18 cellular contexts compared by ENCODE assay signal in the genomic region with DNA sequence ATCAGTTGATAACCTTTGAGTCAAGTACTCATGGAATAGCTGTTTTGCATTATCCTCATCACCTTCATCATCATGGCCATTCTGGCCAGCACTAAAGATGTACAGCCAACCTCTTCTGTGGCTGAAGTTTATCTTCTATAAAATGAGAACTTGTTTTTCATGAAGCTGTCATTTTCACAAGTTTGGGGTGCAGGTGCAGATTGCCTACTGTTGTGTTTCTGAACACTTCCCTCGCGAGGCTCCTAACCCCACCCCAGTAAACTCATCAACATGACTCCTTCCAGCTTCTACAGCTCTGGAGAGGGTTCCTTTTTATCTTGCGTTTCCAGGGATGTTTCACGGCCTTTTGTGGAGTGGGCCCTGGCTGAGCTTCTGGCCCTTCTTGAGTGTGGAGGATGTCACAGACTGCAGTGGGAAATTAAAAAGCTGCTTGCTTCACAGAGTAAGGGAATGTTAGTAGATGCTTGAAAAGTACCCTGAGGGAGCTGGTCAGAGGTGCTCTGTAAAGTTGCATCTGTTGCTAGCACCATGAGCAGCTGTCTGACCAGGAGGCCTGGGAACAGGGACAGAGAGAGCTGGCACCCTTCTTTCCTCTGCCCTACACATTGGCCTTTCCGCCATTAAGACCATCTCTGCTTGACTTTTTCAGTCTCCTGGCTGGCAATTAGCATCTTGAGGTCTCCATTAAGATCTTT. TPM values are rescaled to one million over a fixed set of nuclear protein-coding genes. Genes with fewer than 3 reads are reported as not detected.
DNase-seq lines count a peak whose midpoint lies in the region; ATAC-seq and TF ChIP-seq lines count a peak whose summit lies in the region.
"Had no signal": no experiment of that assay in that cellular context is flagged by ENCODE, and none has a peak within 500 bp of the region (broad histone marks: within the 10 kb centered on the region; RNA-seq: fewer than 3 reads in every experiment).

No MANE protein-coding gene starts in this region.

- no peak overlapping the region for H3K4me3 ChIP-seq in left ventricle myocardium inferior

- intact Hi-C loops in cardiac septum (cut with DNase I) (no loop called here), left ventricle myocardium inferior (cut with micrococcal nuclease) (no loop called here), activated B cell treated with CpG ODN at 0.5 μM for 24 hours (cut with micrococcal nuclease) (loop anchor here (1.0 to 5.0 kb wide), 7 partner anchors 11 to 72 kb away; a partner anchor contains a TSS)

- H3K4me1 ChIP-seq in left ventricle myocardium inferior = no peaks in the 10 kb centered on the region

- CTCF ChIA-PET in activated B cell treated with CpG ODN at 0.5 μM for 24 hours (lab: Charles Lee) = interaction anchor here (1.0 to 3.1 kb wide), 8 partner anchors 11 to 71 kb away, joined by 3 to 14 read pairs (median 6); no protein-coding TSS in a partner anchor

- peaks cover 4% of the 10 kb centered on the region for H3K36me3 ChIP-seq in left ventricle myocardium inferior

- POLR2A ChIA-PET in activated B cell treated with CpG ODN at 0.5 μM for 24 hours (lab: Charles Lee) = interaction anchor here (1.2 to 10.1 kb wide), 10 partner anchors 9 to 58 kb away, joined by 3 to 102 read pairs (median 26); a partner anchor contains a TSS

- H3K9me3 Mint-ChIP-seq in IgD-negative memory B cell (peaks cover 0 to 3% (median 0%) of the 10 kb centered on the region in 3 donors), activated B cell treated with CpG ODN at 0.5 μM for 24 hours (no peaks in the 10 kb centered on the region), immature natural killer cell (no peaks in the 10 kb centered on the region)
- peaks cover 3% of the 10 kb centered on the region for H3K9me3 Mint-ChIP-seq in stimulated activated memory B cell treated with anti-CD40 and anti-IgM and Interleukin-4, amounts not matched to agents 10 μg/mL and 1 μg/mL and 100 μg/mL, for 72 hours

- peaks cover 14% of the 10 kb centered on the region for H3K9me3 ChIP-seq in left ventricle myocardium inferior (replicated peaks)

- H3K27me3 Mint-ChIP-seq in IgD-negative memory B cell (no peaks in the 10 kb centered on the region), activated B cell treated with CpG ODN at 0.5 μM for 24 hours (no peaks in the 10 kb centered on the region), immature natural killer cell (ENCODE audit: low read depth in 3 of 3) (no peaks in the 10 kb centered on the region)
- H3K27me3 Mint-ChIP-seq in stimulated activated memory B cell treated with anti-CD40 and anti-IgM and Interleukin-4, amounts not matched to agents 10 μg/mL and 1 μg/mL and 100 μg/mL, for 72 hours = no peaks in the 10 kb centered on the region

- H3K27me3 ChIP-seq in left ventricle myocardium inferior (ENCODE audit: low read depth) = peaks cover 60% of the 10 kb centered on the region

- H3K4me1 Mint-ChIP-seq in IgD-negative memory B cell = peaks cover 64 to 72% (median 66%) of the 10 kb centered on the region in 3 donors
- H3K4me1 Mint-ChIP-seq in activated B cell treated with CpG ODN at 0.5 μM for 24 hours = peaks cover 95% of the 10 kb centered on the region
- peaks cover 83% of the 10 kb centered on the region for H3K4me1 Mint-ChIP-seq in stimulated activated memory B cell treated with anti-CD40 and anti-IgM and Interleukin-4, amounts not matched to agents 10 μg/mL and 1 μg/mL and 100 μg/mL, for 72 hours
- H3K4me1 Mint-ChIP-seq in immature natural killer cell = peaks cover 36 to 75% of the 10 kb centered on the region in 2 donors

- H3K4me3 Mint-ChIP-seq in IgD-negative memory B cell = peak overlapping the region; percentile 83 to 93 (median 92)
- peak overlapping the region; percentile 87 for H3K4me3 Mint-ChIP-seq in activated B cell treated with CpG ODN at 0.5 μM for 24 hours
- peak overlapping the region; percentile 85 for H3K4me3 Mint-ChIP-seq in stimulated activated memory B cell treated with anti-CD40 and anti-IgM and Interleukin-4, amounts not matched to agents 10 μg/mL and 1 μg/mL and 100 μg/mL, for 72 hours
- H3K4me3 Mint-ChIP-seq in immature natural killer cell = no peak overlapping the region

- ATAC-seq in activated B cell treated with CpG ODN at 0.5 μM for 24 hours (ENCODE audit: low read depth) = no peak
- ATAC-seq in stimulated activated memory B cell treated with anti-CD40 and anti-IgM and Interleukin-4, amounts not matched to agents 10 μg/mL and 1 μg/mL and 100 μg/mL, for 72 hours = no peak
- ATAC-seq: Panc1 had no signal

- H3K36me3 Mint-ChIP-seq in IgD-negative memory B cell (peaks cover 10% of the 10 kb centered on the region), activated B cell treated with CpG ODN at 0.5 μM for 24 hours (ENCODE audit: low read depth) (peaks cover 53% of the 10 kb centered on the region), immature natural killer cell (peaks cover 3 to 19% (median 18%) of the 10 kb centered on the region in 3 donors)
- H3K36me3 Mint-ChIP-seq in stimulated activated memory B cell treated with anti-CD40 and anti-IgM and Interleukin-4, amounts not matched to agents 10 μg/mL and 1 μg/mL and 100 μg/mL, for 72 hours = peaks cover 35% of the 10 kb centered on the region

- DNase-seq in cardiac septum (ENCODE audit: low spot score) (peak; percentile 46), left ventricle myocardium inferior (no peak), activated B cell treated with CpG ODN at 0.5 μM for 24 hours (no peak), immature natural killer cell (no peak), cerebellar cortex (ENCODE audit: low spot score) (no peak), NK-92 (lab: John Stamatoyannopoulos, UW; ENCODE audit: unreplicated experiment) (no peak)
- DNase-seq: C1 segment of cervical spinal cord, DMS 273 treated with DMSO at 0.1 percent for 48 hours, IMR-90, NCI-H1417 treated with DMSO at 0.1 percent for 48 hours, NCI-H2029, NCI-H2171, NCI-H446 treated with DMSO at 0.1 percent for 48 hours had no signal

- no peak overlapping the region for H3K27ac ChIP-seq in left ventricle myocardium inferior (replicated peaks)

- no peak for TF ChIP-seq CTCF in left ventricle myocardium inferior (IDR thresholded peaks at IDR 0.05; ENCODE audit: borderline replicate concordance)
- TF ChIP-seq CTCF in activated B cell treated with CpG ODN at 0.5 μM for 24 hours (IDR thresholded peaks at IDR 0.05) = no peak

- H3K27ac Mint-ChIP-seq in IgD-negative memory B cell (peak overlapping the region; percentile 87 to 94 (median 93)), activated B cell treated with CpG ODN at 0.5 μM for 24 hours (peak overlapping the region; percentile 96), immature natural killer cell (peak overlapping the region in 3 of 6 donors; percentile 32 to 62 (median 47))
- peak overlapping the region; percentile 93 for H3K27ac Mint-ChIP-seq in stimulated activated memory B cell treated with anti-CD40 and anti-IgM and Interleukin-4, amounts not matched to agents 10 μg/mL and 1 μg/mL and 100 μg/mL, for 72 hours

RNA-seq across cellular contexts. Expression of a gene that starts 24.9 kb away (rescaled TPM):
- total RNA-seq in cardiac septum = 4.7 TPM
- 5.4 TPM for total RNA-seq in left ventricle myocardium inferior
- polyA plus RNA-seq in IgD-negative memory B cell = 314 TPM
- 222 and 237 TPM in 2 replicates for total RNA-seq in activated B cell treated with CpG ODN at 0.5 μM for 24 hours
- 100 to 1,000 TPM in 1 of 3 donors, 10 to 100 TPM in 2; 50.1 to 125 (median 82.6) TPM for polyA plus RNA-seq in immature natural killer cell
- total RNA-seq: A172, IMR-90, LHCN-M2 had no signal
- polyA plus RNA-seq: IMR-90 had no signal

Comparison
In these comparisons a context has a peak if more than half of its experiments do, and no peak if none do; other contexts are left out.
1. H3K4me3 Mint-ChIP-seq: peak in IgD-negative memory B cell (4 of 4), activated B cell treated with CpG ODN at 0.5 μM for 24 hours (single experiment) and stimulated activated memory B cell treated with anti-CD40 and anti-IgM and Interleukin-4, amounts not matched to agents 10 μg/mL and 1 μg/mL and 100 μg/mL, for 72 hours (single experiment); none in immature natural killer cell (0 of 5).
2. RNA of a gene that starts 24.9 kb away (total RNA-seq): 222 to 237 TPM in activated B cell treated with CpG ODN at 0.5 μM for 24 hours; 5.4 TPM in left ventricle myocardium inferior (single experiment) and 4.7 TPM in cardiac septum (single experiment); every median in the first group is over 10 times any median in the second.